In the genomic region with DNA sequence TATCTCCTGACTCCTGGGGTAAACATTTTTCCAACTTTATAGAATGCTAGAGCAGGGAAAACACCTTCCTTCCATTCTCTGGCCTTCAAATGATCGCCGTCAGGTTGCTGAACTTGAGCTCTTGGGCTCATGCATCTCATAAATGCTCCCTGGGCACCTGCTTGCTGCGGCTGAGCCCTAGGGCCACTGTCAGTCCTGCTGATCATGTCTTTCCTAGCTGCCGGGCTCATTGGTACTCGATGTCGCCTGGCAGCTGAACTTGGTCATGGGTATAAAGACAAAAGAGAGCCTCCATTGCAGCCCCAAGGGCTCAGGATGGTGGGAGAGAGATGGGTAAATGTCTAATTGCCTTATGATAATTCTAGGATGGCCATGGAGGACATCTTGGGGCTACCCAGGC, we compare ENCODE assay signal across 25 cellular contexts.
A peak's percentile ranks its signal among the peaks of the same experiment; 100 is the strongest.
DNase-seq lines count a peak whose midpoint lies in the region; ATAC-seq and TF ChIP-seq lines count a peak whose summit lies in the region.
"Had no signal": no experiment of that assay in that cellular context is flagged by ENCODE, and none has a peak within 500 bp of the region (broad histone marks: within the 10 kb centered on the region; RNA-seq: fewer than 3 reads in every experiment).

No MANE protein-coding gene starts in this region.

- TF ChIP-seq POLR2A in esophagus squamous epithelium (IDR thresholded peaks at IDR 0.05) (no peak), stomach (IDR thresholded peaks at IDR 0.05) (no peak)

- no peaks in the 10 kb centered on the region for H3K79me2 ChIP-seq in osteoblast (ENCODE audit: insufficient read depth, low read length)
- H3K79me2 ChIP-seq: hepatocyte had no signal

- no peak overlapping the region for H2AFZ ChIP-seq in osteoblast (ENCODE audit: low read length)
- H2AFZ ChIP-seq: hepatocyte had no signal

- no peak overlapping the region for H3K4me2 ChIP-seq in osteoblast (ENCODE audit: insufficient read depth, low read length)
- H3K4me2 ChIP-seq: hepatocyte had no signal

- H3K4me3 ChIP-seq in right cardiac atrium (ENCODE audit: low read length) (no peak overlapping the region), esophagus squamous epithelium (no peak overlapping the region), osteoblast (ENCODE audit: insufficient read depth, low read length) (no peak overlapping the region), stomach (no peak overlapping the region)
- H3K4me3 ChIP-seq: hepatocyte, Peyer's patch, SJCRH30 had no signal

- no peak for TF ChIP-seq EP300 in stomach (IDR thresholded peaks at IDR 0.05)

- H3K4me1 ChIP-seq in right cardiac atrium (ENCODE audit: control insufficient read depth, insufficient read depth, low read length): peaks cover 38% of the 10 kb centered on the region
- peaks cover 0 to 90% (median 47%) of the 10 kb centered on the region in 3 donors for H3K4me1 ChIP-seq in esophagus squamous epithelium
- H3K4me1 ChIP-seq in osteoblast (ENCODE audit: insufficient read depth, low read length): peaks cover 26% of the 10 kb centered on the region
- H3K4me1 ChIP-seq in stomach: peaks cover 4 to 27% (median 11%) of the 10 kb centered on the region in 4 donors

- H4K20me1 ChIP-seq in osteoblast (ENCODE audit: insufficient read depth, low read length): no peaks in the 10 kb centered on the region

- ATAC-seq in right cardiac atrium (no peak), HG02973 (IDR thresholded peaks at IDR 0.05; ENCODE audit: unreplicated experiment) (no peak)
- ATAC-seq: activated CD4-positive, CD25-positive, alpha-beta regulatory T cell treated with anti-CD3 and anti-CD28 coated beads, Interleukin-2, amount 50 U/mL, for 24 hours had no signal

- DNase-seq in right cardiac atrium (no peak), cardiac septum (ENCODE audit: low spot score) (no peak), esophagus squamous epithelium (lab: John Stamatoyannopoulos, UW) (no peak), osteoblast (ENCODE audit: insufficient read length, low spot score, missing footprints) (peak; percentile 35), stomach (no peak), NCI-H1417 (lab: John Stamatoyannopoulos, UW) (no peak)
- DNase-seq: activated CD8-positive, alpha-beta memory T cell treated with anti-CD3 and anti-CD28 coated beads for 24 hours; activated T-cell treated with anti-CD3 and anti-CD28 coated beads, Interleukin-2, amount 50 U/mL, for 24 hours; effector CD4-positive, alpha-beta T cell; erythroblast; foreskin fibroblast; H9; naive B cell; NCI-H1105 treated with DMSO at 0.1 percent for 48 hours; NCI-H2081 treated with DMSO at 0.1 percent for 48 hours; NCI-H226; occipital lobe; SJCRH30; small intestine; stimulated activated CD4-positive, alpha-beta T cell treated with anti-CD3 and anti-CD28 coated beads, Interleukin-2, amount 100 ng/mL, for 24 hours had no signal

- TF ChIP-seq CTCF in esophagus squamous epithelium (IDR thresholded peaks at IDR 0.05): no peak
- no peak for TF ChIP-seq CTCF in osteoblast (IDR thresholded peaks at IDR 0.05; ENCODE audit: extremely low read depth, low read depth, low read length)
- TF ChIP-seq CTCF in stomach (IDR thresholded peaks at IDR 0.05): no peak

- H3K36me3 ChIP-seq in esophagus squamous epithelium (no peaks in the 10 kb centered on the region), osteoblast (ENCODE audit: insufficient read depth, low read length) (no peaks in the 10 kb centered on the region), stomach (no peaks in the 10 kb centered on the region)
- H3K36me3 ChIP-seq: Peyer's patch, SJCRH30 had no signal

- H3K27me3 ChIP-seq in right cardiac atrium (ENCODE audit: control insufficient read depth, insufficient read depth) (no peaks in the 10 kb centered on the region), esophagus squamous epithelium (no peaks in the 10 kb centered on the region), osteoblast (ENCODE audit: insufficient read depth, low read length) (no peaks in the 10 kb centered on the region), stomach (no peaks in the 10 kb centered on the region)
- H3K27me3 ChIP-seq: hepatocyte, Peyer's patch, SJCRH30 had no signal

- 96% methylated on average over 6 of the region's 6 CpGs for WGBS in right cardiac atrium
- WGBS in esophagus squamous epithelium, 2 donors: 89 to 100% methylated on average over 4 of the region's 6 CpGs
- 93 to 100% (median 97%) methylated on average over 6 of the region's 6 CpGs for WGBS in stomach, 5 donors

- intact Hi-C loops in right cardiac atrium (cut with DNase I): loop anchor here in 1 of 4 donors (10.0 kb wide), 1 partner anchor 55 kb away; no protein-coding TSS in a partner anchor
- intact Hi-C loops in cardiac septum (cut with DNase I): no loop called here
- intact Hi-C loops in esophagus squamous epithelium (cut with DNase I): no loop called here
- intact Hi-C loops in stomach (cut with DNase I; ENCODE audit: low total_unique reads): no loop called here

- H3K9me3 ChIP-seq in right cardiac atrium (ENCODE audit: control insufficient read depth, low read length): no peaks in the 10 kb centered on the region
- H3K9me3 ChIP-seq in esophagus squamous epithelium: no peaks in the 10 kb centered on the region
- no peaks in the 10 kb centered on the region for H3K9me3 ChIP-seq in osteoblast (ENCODE audit: low read depth, low read length)
- no peaks in the 10 kb centered on the region for H3K9me3 ChIP-seq in stomach
- H3K9me3 ChIP-seq: Peyer's patch, SJCRH30 had no signal

- H3K27ac ChIP-seq in right cardiac atrium (ENCODE audit: low read length) (peak overlapping the region; percentile 72), esophagus squamous epithelium (peak overlapping the region in 3 of 4 donors; percentile 40 to 74 (median 74)), osteoblast (ENCODE audit: low read depth, low read length) (no peak overlapping the region), stomach (peak overlapping the region in 2 of 5 donors; percentile 9 to 15)
- H3K27ac ChIP-seq: C4-2B, hepatocyte, SJCRH30 had no signal
